Comparison of ENCODE assay signal across 8 cellular contexts in the genomic region with DNA sequence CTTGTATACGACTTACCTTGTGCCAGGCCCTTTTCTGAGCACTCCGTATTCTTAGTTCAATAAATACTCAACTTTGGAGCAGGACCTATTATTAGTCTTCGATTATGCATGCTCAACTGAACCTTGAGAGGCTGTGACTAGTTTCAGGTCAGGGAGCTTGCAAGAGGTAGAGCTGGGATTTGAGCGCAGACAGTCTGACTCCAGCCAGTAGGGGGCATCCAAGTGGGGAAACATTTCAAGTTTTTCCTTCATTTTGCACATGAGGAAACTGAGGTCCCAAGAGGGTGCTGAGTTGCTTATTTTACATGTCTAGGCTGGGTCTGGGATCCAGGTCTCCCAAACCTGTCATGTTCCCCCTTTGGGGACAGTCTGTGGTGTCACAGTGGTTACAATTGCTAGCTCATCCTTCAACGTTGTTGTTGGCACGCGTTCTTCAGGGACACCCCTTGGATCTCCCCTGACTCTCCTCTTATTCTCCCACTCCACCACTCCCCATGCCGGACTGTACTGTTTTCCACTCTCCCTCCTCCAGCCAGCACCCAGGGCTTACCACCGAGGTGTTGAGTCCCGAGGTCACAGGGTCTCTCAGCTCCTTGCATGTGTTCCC. TPM values are rescaled to one million over a fixed set of nuclear protein-coding genes. Genes with fewer than 3 reads are reported as not detected.
DNase-seq lines count a peak whose midpoint lies in the region; ATAC-seq and TF ChIP-seq lines count a peak whose summit lies in the region.

No MANE protein-coding gene starts in this region.

- H2BK15ac ChIP-seq in neuronal stem cell (ENCODE audit: low read length): no peak overlapping the region

- peaks cover 5% of the 10 kb centered on the region for H3K79me1 ChIP-seq in neuronal stem cell (ENCODE audit: low read depth, low read length)

- H3K4me1 ChIP-seq in OCI-LY3 (ENCODE audit: low read length): peaks cover 11% of the 10 kb centered on the region; the same call in 1 of the 2 replicates
- no peaks in the 10 kb centered on the region for H3K4me1 ChIP-seq in osteoblast (ENCODE audit: insufficient read depth, low read length)
- H3K4me1 ChIP-seq in neuronal stem cell (ENCODE audit: control insufficient read depth in 2 of 2, insufficient read depth in 1 of 2, low read depth in 1 of 2, low read length in 2 of 2): no peaks in the 10 kb centered on the region

- ATAC-seq in HG03378 (IDR thresholded peaks at IDR 0.05; ENCODE audit: unreplicated experiment): no peak

- no peak overlapping the region for H4K8ac ChIP-seq in neuronal stem cell (ENCODE audit: low read depth, low read length)

- no peaks in the 10 kb centered on the region for H3K27me3 ChIP-seq in OCI-LY3 (ENCODE audit: low read depth, low read length)
- no peaks in the 10 kb centered on the region for H3K27me3 ChIP-seq in osteoblast (ENCODE audit: insufficient read depth, low read length)
- H3K27me3 ChIP-seq in neuronal stem cell (ENCODE audit: control insufficient read depth in 3 of 3, insufficient read depth in 3 of 3, low read depth in 1 of 3, low read length in 3 of 3): no peaks in the 10 kb centered on the region

- H3K18ac ChIP-seq in neuronal stem cell (ENCODE audit: low read length): no peak overlapping the region

- no peak overlapping the region for H2BK120ac ChIP-seq in neuronal stem cell (ENCODE audit: low read depth, low read length)

- H3K4ac ChIP-seq in neuronal stem cell (ENCODE audit: low read length): no peak overlapping the region

- no CpG with 5 or more reads among the region's 10 CpGs for WGBS in neuronal stem cell (ENCODE audit: extremely low coverage in 2 of 2, insufficient read length in 2 of 2, insufficient replicate concordance in 1 of 2), 2 donors

- no peaks in the 10 kb centered on the region for H3K79me2 ChIP-seq in OCI-LY3 (ENCODE audit: low read length)
- no peaks in the 10 kb centered on the region for H3K79me2 ChIP-seq in osteoblast (ENCODE audit: insufficient read depth, low read length)

- H2BK12ac ChIP-seq in neuronal stem cell (ENCODE audit: low read length): no peak overlapping the region

- peak; percentile 30 for DNase-seq in stimulated activated CD4-positive, alpha-beta T cell treated with anti-CD3 and anti-CD28 coated beads, Interleukin-1b, Interleukin-23, amount 100 ng/mL, for 48 hours
- DNase-seq in stimulated activated CD4-positive, alpha-beta T cell treated with anti-CD3 and anti-CD28 coated beads, Interleukin-4, amount 100 ng/mL, for 4 hours: no peak
- peak; percentile 53 to 54 for DNase-seq in cardiac fibroblast (ENCODE audit: low read depth in 2 of 2)
- DNase-seq in osteoblast (ENCODE audit: insufficient read length, low spot score, missing footprints): no peak
- no peak for DNase-seq in medulla oblongata (ENCODE audit: extremely low spot score)
- DNase-seq in neuronal stem cell (ENCODE audit: low spot score): no peak

- H2AK5ac ChIP-seq in neuronal stem cell (ENCODE audit: low read depth, low read length): no peak overlapping the region

- H3K9me3 ChIP-seq in OCI-LY3 (ENCODE audit: insufficient read depth, low read length) (no peaks in the 10 kb centered on the region), osteoblast (ENCODE audit: low read depth, low read length) (no peaks in the 10 kb centered on the region), neuronal stem cell (replicated peaks in 1 of 2; ENCODE audit: control insufficient read depth in 2 of 2, insufficient read depth in 1 of 2, low read depth in 1 of 2, low read length in 2 of 2) (no peaks in the 10 kb centered on the region)

- H3K14ac ChIP-seq in neuronal stem cell (ENCODE audit: low read length): no peak overlapping the region

- H3K27ac ChIP-seq in OCI-LY3 (ENCODE audit: low read length) (no peak overlapping the region), osteoblast (ENCODE audit: low read depth, low read length) (no peak overlapping the region), neuronal stem cell (replicated peaks; ENCODE audit: low read length) (no peak overlapping the region)

- H3K4me2 ChIP-seq in OCI-LY3 (ENCODE audit: low read length) (no peak overlapping the region), osteoblast (ENCODE audit: insufficient read depth, low read length) (no peak overlapping the region), neuronal stem cell (ENCODE audit: insufficient read depth, low read length, poor library complexity, severe bottlenecking) (no peak overlapping the region)

- H4K20me1 ChIP-seq in OCI-LY3 (ENCODE audit: insufficient read depth, low read length) (no peaks in the 10 kb centered on the region), osteoblast (ENCODE audit: insufficient read depth, low read length) (no peaks in the 10 kb centered on the region)

- H3K9ac ChIP-seq in OCI-LY3 (ENCODE audit: low read length): no peak overlapping the region
- no peak overlapping the region for H3K9ac ChIP-seq in neuronal stem cell (ENCODE audit: low read depth, low read length, poor library complexity)

- H2AFZ ChIP-seq in OCI-LY3 (ENCODE audit: low read depth, low read length) (no peak overlapping the region), osteoblast (ENCODE audit: low read length) (no peak overlapping the region), neuronal stem cell (ENCODE audit: low read length) (no peak overlapping the region)

- no peak overlapping the region for H3K23ac ChIP-seq in neuronal stem cell (ENCODE audit: low read depth, low read length, poor library complexity)

- peak; percentile 67 for TF ChIP-seq CTCF in OCI-LY3 (IDR thresholded peaks at IDR 0.05; ENCODE audit: low read depth, low read length)
- peak; percentile 63 for TF ChIP-seq CTCF in cardiac fibroblast (IDR thresholded peaks at IDR 0.05; ENCODE audit: low read depth, low read length)
- TF ChIP-seq CTCF in osteoblast (IDR thresholded peaks at IDR 0.05; ENCODE audit: extremely low read depth, low read depth, low read length): peak; percentile 65

- no peak overlapping the region for H2BK5ac ChIP-seq in neuronal stem cell (ENCODE audit: low read length)

- H3K4me3 ChIP-seq in OCI-LY3 (ENCODE audit: low read length): no peak overlapping the region
- H3K4me3 ChIP-seq in cardiac fibroblast (replicated peaks in 1 of 2; ENCODE audit: low read depth in 2 of 2, low read length in 2 of 2): no peak overlapping the region
- H3K4me3 ChIP-seq in osteoblast (ENCODE audit: insufficient read depth, low read length): no peak overlapping the region
- no peak overlapping the region for H3K4me3 ChIP-seq in neuronal stem cell (ENCODE audit: low read length in 2 of 2)

- H3K36me3 ChIP-seq in OCI-LY3 (replicated peaks; ENCODE audit: low read depth, low read length): no peaks in the 10 kb centered on the region
- no peaks in the 10 kb centered on the region for H3K36me3 ChIP-seq in osteoblast (ENCODE audit: insufficient read depth, low read length)
- no peaks in the 10 kb centered on the region for H3K36me3 ChIP-seq in neuronal stem cell (replicated peaks in 1 of 2; ENCODE audit: control insufficient read depth in 2 of 2, insufficient read depth in 2 of 2, low read length in 2 of 2)

- H4K91ac ChIP-seq in neuronal stem cell (ENCODE audit: low read depth, low read length, poor library complexity): no peak overlapping the region

RNA-seq across cellular contexts. Expression of a gene that starts 6.7 kb away (rescaled TPM):
- 6.9 and 7.7 TPM in 2 replicates for total RNA-seq in osteoblast
- polyA plus RNA-seq in neuronal stem cell (2013, experiment 1 of 2): 4.5 TPM
- polyA plus RNA-seq in neuronal stem cell (2013, experiment 2 of 2): 4.1 TPM

RNA-seq across cellular contexts. Expression of a gene that starts 7.2 kb away (rescaled TPM):
- total RNA-seq in osteoblast: 0.29 and 0.36 TPM in 2 replicates
- polyA plus RNA-seq in neuronal stem cell (2013, experiment 1 of 2): 0.32 TPM
- 0.37 TPM for polyA plus RNA-seq in neuronal stem cell (2013, experiment 2 of 2)

RNA-seq across cellular contexts. Expression of a gene that starts 21.1 kb away (rescaled TPM):
- 19.7 and 21.0 TPM in 2 replicates for total RNA-seq in osteoblast
- polyA plus RNA-seq in neuronal stem cell (2013, experiment 1 of 2): 3.8 TPM
- 3.8 TPM for polyA plus RNA-seq in neuronal stem cell (2013, experiment 2 of 2)

RNA-seq across cellular contexts. Expression of a gene that starts 30.3 kb away (rescaled TPM):
- total RNA-seq in osteoblast: 1.2 and 1.8 TPM in 2 replicates
- 0.74 TPM for polyA plus RNA-seq in neuronal stem cell (2013, experiment 1 of 2)
- polyA plus RNA-seq in neuronal stem cell (2013, experiment 2 of 2): 0.47 TPM

RNA-seq across cellular contexts. Expression of a gene that starts 40.3 kb away (rescaled TPM):
- total RNA-seq in osteoblast: not detected in 2 replicates
- 0.56 TPM for polyA plus RNA-seq in neuronal stem cell (2013, experiment 1 of 2)
- 0.58 TPM for polyA plus RNA-seq in neuronal stem cell (2013, experiment 2 of 2)

Comparison
In these comparisons a context has a peak if more than half of its experiments do, and no peak if none do; other contexts are left out.
1. DNase-seq: peak in stimulated activated CD4-positive, alpha-beta T cell treated with anti-CD3 and anti-CD28 coated beads, Interleukin-1b, Interleukin-23, amount 100 ng/mL, for 48 hours (single experiment) and cardiac fibroblast (2 of 2); none in stimulated activated CD4-positive, alpha-beta T cell treated with anti-CD3 and anti-CD28 coated beads, Interleukin-4, amount 100 ng/mL, for 4 hours (0 of 2), osteoblast (single experiment), medulla oblongata (single experiment) and neuronal stem cell (single experiment).
2. Peak in every context shown above with its lines, with median percentiles within 50 percentile points of each other: CTCF ChIP-seq.